16 cellular contexts compared by ENCODE assay signal in genomic region chr3:172647823-172648222, GRCh38.
DNase-seq lines count a peak whose midpoint lies in the region; ATAC-seq, FAIRE-seq and TF ChIP-seq lines count a peak whose summit lies in the region.
"Had no signal": no experiment of that assay in that cellular context is flagged by ENCODE, and none has a peak within 500 bp of the region (broad histone marks: within the 10 kb centered on the region; RNA-seq: fewer than 3 reads in every experiment).

No MANE protein-coding gene starts in this region.

- no peak overlapping the region for H3K9ac ChIP-seq in HepG2 (ENCODE audit: insufficient read depth, low read depth, low read length)
- H3K9ac ChIP-seq in SK-N-SH, result no peak overlapping the region

- no peak for DNase-seq in right lobe of liver
- DNase-seq in HepG2 (ENCODE audit: low spot score), result no peak
- peak; percentile 28 for DNase-seq in NCI-H446 treated with DMSO at 0.1 percent for 48 hours (lab: John Stamatoyannopoulos, UW)
- peak; percentile 7 for DNase-seq in esophagus muscularis mucosa (ENCODE audit: extremely low spot score)
- no peak for DNase-seq in SK-N-SH
- DNase-seq: activated CD4-positive, alpha-beta T cell treated with anti-CD3 and anti-CD28 coated beads for 48 hours; anterior cingulate cortex; NCI-H1694 treated with DMSO at 0.1 percent for 48 hours; T-helper 17 cell; tibial artery had no signal

- H3K4me2 ChIP-seq in HepG2 (ENCODE audit: low read depth, low read length) (no peak overlapping the region), SK-N-SH (no peak overlapping the region)

- peak; percentile 54 to 78 (median 74) for ATAC-seq in right lobe of liver
- ATAC-seq in HepG2, result no peak
- ATAC-seq in HG03457 (IDR thresholded peaks at IDR 0.05; ENCODE audit: unreplicated experiment), result no peak
- no peak for ATAC-seq in HG03039 (IDR thresholded peaks at IDR 0.05; ENCODE audit: unreplicated experiment)
- no peak for ATAC-seq in GM21737 (IDR thresholded peaks at IDR 0.05; ENCODE audit: unreplicated experiment)
- ATAC-seq: activated T-helper 17 cell treated with anti-CD3 and anti-CD28 coated beads, Interleukin-2, amount 50 U/mL, for 72 hours; K562; Panc1; T-helper 17 cell had no signal

- BruUV-seq in HepG2 (replicated peaks; lab: Mats Ljungman, UMichigan), result no TSS peak

- POLR2A ChIA-PET in HepG2 (lab: Yijun Ruan, JAX), result no interaction called here
- POLR2A ChIA-PET in SK-N-SH (lab: Yijun Ruan, JAX), result no interaction called here

- TF ChIP-seq EP300 in HepG2 (IDR thresholded peaks at IDR 0.05; ENCODE audit: low read depth in 2 of 2, low read length in 2 of 2) (no peak), HepG2 (CRISPR knock-in tag; IDR thresholded peaks at IDR 0.05; ENCODE audit: borderline replicate concordance) (no peak), esophagus muscularis mucosa (IDR thresholded peaks at IDR 0.05) (no peak), SK-N-SH (IDR thresholded peaks at IDR 0.05; ENCODE audit: borderline replicate concordance in 1 of 2, low read depth in 1 of 2, low read length in 1 of 2) (no peak)

- in situ Hi-C loops in HepG2 (cut with HindIII; ENCODE audit: extremely low pct_ligation_motif_present, low pct_unique_long_range_greater_than_20kb), result no loop called here

- H3F3A ChIP-seq in SK-N-SH (replicated peaks; ENCODE audit: insufficient read depth), result peaks cover 5% of the 10 kb centered on the region

- H3K9me3 ChIP-seq in right lobe of liver, result no peaks in the 10 kb centered on the region
- no peaks in the 10 kb centered on the region for H3K9me3 ChIP-seq in HepG2 (ENCODE audit: low read length)
- H3K9me3 ChIP-seq in esophagus muscularis mucosa, result no peaks in the 10 kb centered on the region
- H3K9me3 ChIP-seq in SK-N-SH, result no peaks in the 10 kb centered on the region
- H3K9me3 ChIP-seq: tibial artery had no signal

- no peaks in the 10 kb centered on the region for H3K9me2 ChIP-seq in SK-N-SH

- H3K4me3 ChIP-seq in right lobe of liver (no peak overlapping the region), HepG2 (replicated peaks in 1 of 3; ENCODE audit: insufficient read depth in 1 of 3, low read depth in 2 of 3, low read length in 3 of 3) (no peak overlapping the region), esophagus muscularis mucosa (no peak overlapping the region), SK-N-SH (ENCODE audit: low read depth in 2 of 2, low read length in 1 of 2) (no peak overlapping the region)
- H3K4me3 ChIP-seq: K562, tibial artery had no signal

- intact Hi-C loops in right lobe of liver (cut with DNase I), result no loop called here
- intact Hi-C loops in HepG2 (cut with micrococcal nuclease; ENCODE audit: unreplicated experiment), result no loop called here
- intact Hi-C loops in esophagus muscularis mucosa (cut with DNase I), result no loop called here

- H3K79me2 ChIP-seq in HepG2 (ENCODE audit: insufficient read depth, low read length) (no peaks in the 10 kb centered on the region), SK-N-SH (ENCODE audit: insufficient read depth) (peaks cover 4% of the 10 kb centered on the region; the same call in 1 of the 2 replicates)

- H3K4me1 ChIP-seq in right lobe of liver (peaks cover 0 to 6% (median 0%) of the 10 kb centered on the region in 4 donors), HepG2 (ENCODE audit: insufficient read depth, low read length) (no peaks in the 10 kb centered on the region), esophagus muscularis mucosa (peaks cover 21 to 43% (median 42%) of the 10 kb centered on the region in 4 donors), SK-N-SH (ENCODE audit: control insufficient read depth in 1 of 2, insufficient read depth in 2 of 2, low read depth in 1 of 2, low read length in 1 of 2) (peaks cover 3 to 5% of the 10 kb centered on the region in 2 experiments; a peak in 3 of 4 replicates)

- H4K20me1 ChIP-seq in HepG2 (ENCODE audit: insufficient read depth, low read length) (no peaks in the 10 kb centered on the region; the same call in 1 of the 2 replicates), SK-N-SH (ENCODE audit: insufficient read depth) (no peaks in the 10 kb centered on the region)

- H2AFZ ChIP-seq in HepG2 (ENCODE audit: low read length) (no peak overlapping the region), SK-N-SH (ENCODE audit: low read depth) (no peak overlapping the region)

- TF ChIP-seq CTCF in right lobe of liver (IDR thresholded peaks at IDR 0.05) (no peak), HepG2 (CRISPR knock-in tag; IDR thresholded peaks at IDR 0.05) (no peak), esophagus muscularis mucosa (IDR thresholded peaks at IDR 0.05) (no peak), SK-N-SH (IDR thresholded peaks at IDR 0.05) (no peak)

- 70% methylated on average over 7 of the region's 14 CpGs for WGBS in right lobe of liver (ENCODE audit: insufficient coverage, low coverage, low lambda C conversion rate, missing lambda C conversion rate)
- 90% methylated on average over 14 of the region's 14 CpGs for WGBS in HepG2 (ENCODE audit: low lambda C conversion rate)
- WGBS in esophagus muscularis mucosa, result 86% methylated on average over 14 of the region's 14 CpGs
- 93% methylated on average over 14 of the region's 14 CpGs for WGBS in SK-N-SH (ENCODE audit: low lambda C conversion rate)

- H3K36me3 ChIP-seq in right lobe of liver (no peaks in the 10 kb centered on the region), HepG2 (replicated peaks in 1 of 2; ENCODE audit: control insufficient read depth in 1 of 2, insufficient read depth in 2 of 2, low read length in 2 of 2) (peaks cover 6 to 19% of the 10 kb centered on the region in 2 experiments; a peak in 3 of 5 replicates), esophagus muscularis mucosa (peaks cover 0 to 20% (median 11%) of the 10 kb centered on the region in 4 donors), SK-N-SH (replicated peaks in 1 of 2; ENCODE audit: control insufficient read depth in 1 of 2, insufficient read depth in 2 of 2, low read length in 1 of 2) (peaks cover 0 to 4% of the 10 kb centered on the region in 2 experiments)

- no peak for TF ChIP-seq RAD21 in HepG2 (CRISPR knock-in tag; IDR thresholded peaks at IDR 0.05)
- no peak for TF ChIP-seq RAD21 in SK-N-SH (IDR thresholded peaks at IDR 0.05; ENCODE audit: low read length)

- H3K27me3 ChIP-seq in right lobe of liver (no peaks in the 10 kb centered on the region), HepG2 (ENCODE audit: control insufficient read depth in 1 of 2, insufficient read depth in 2 of 2, low read length in 2 of 2) (no peaks in the 10 kb centered on the region), esophagus muscularis mucosa (no peaks in the 10 kb centered on the region), SK-N-SH (ENCODE audit: insufficient read depth) (no peaks in the 10 kb centered on the region)
- H3K27me3 ChIP-seq: tibial artery had no signal

- CTCF ChIA-PET in HepG2 (lab: Yijun Ruan, JAX; ENCODE audit: low intra/inter-chr PET ratio, low total read pairs), result no interaction called here
- CTCF ChIA-PET in SK-N-SH (lab: Yijun Ruan, JAX), result interaction anchor here (1.3 kb wide), 1 partner anchor 19 kb away, joined by 4 read pairs; no protein-coding TSS in a partner anchor

- no peak overlapping the region for H3K27ac ChIP-seq in right lobe of liver
- H3K27ac ChIP-seq in HepG2 (ENCODE audit: extremely low read length, insufficient read depth, low read length), result no peak overlapping the region
- peak overlapping the region in 3 of 4 donors; percentile 39 to 66 (median 62) for H3K27ac ChIP-seq in esophagus muscularis mucosa (replicated peaks in 1 of 4)
- no peak overlapping the region for H3K27ac ChIP-seq in SK-N-SH (ENCODE audit: low read depth in 2 of 2, low read length in 1 of 2)
- H3K27ac ChIP-seq: tibial artery had no signal

- no peak for FAIRE-seq in HepG2 (lab: Jason Lieb, UNC)
- FAIRE-seq: K562 had no signal

- TF ChIP-seq POLR2A in right lobe of liver (IDR thresholded peaks at IDR 0.05), result no peak
- TF ChIP-seq POLR2A in HepG2 (IDR thresholded peaks at IDR 0.05; ENCODE audit: insufficient read depth in 1 of 2, low read depth in 2 of 2, low read length in 2 of 2), result no peak
- TF ChIP-seq POLR2A in esophagus muscularis mucosa (IDR thresholded peaks at IDR 0.05; ENCODE audit: low read depth), result no peak

TF ChIP-seq in HepG2, 621 proteins besides CTCF, POLR2A, EP300 and RAD21 (continues in another document):
- no peak for TF ChIP-seq RORA (CRISPR knock-in tag; IDR thresholded peaks at IDR 0.05)
- no peak for TF ChIP-seq ZBTB20 (CRISPR knock-in tag; IDR thresholded peaks at IDR 0.05; ENCODE audit: borderline replicate concordance, low read depth)
- TF ChIP-seq SETDB1 (CRISPR knock-in tag; IDR thresholded peaks at IDR 0.05; ENCODE audit: borderline replicate concordance), result no peak
- TF ChIP-seq CBX2 (IDR thresholded peaks at IDR 0.05; ENCODE audit: low read depth, low read length), result no peak
- TF ChIP-seq CBX2 (CRISPR knock-in tag; IDR thresholded peaks at IDR 0.05; ENCODE audit: low read depth), result no peak
- TF ChIP-seq RELA (CRISPR knock-in tag; IDR thresholded peaks at IDR 0.05), result no peak

TF ChIP-seq in SK-N-SH, 30 proteins besides CTCF, POLR2A, EP300 and RAD21:
- no peak for TF ChIP-seq FOXJ3 (CRISPR knock-in tag; IDR thresholded peaks at IDR 0.05)
- TF ChIP-seq TAF1 (IDR thresholded peaks at IDR 0.05; ENCODE audit: borderline replicate concordance, low read depth, low read length), result no peak
- no peak for TF ChIP-seq RFX5 (IDR thresholded peaks at IDR 0.05; ENCODE audit: low read length)
- no peak for TF ChIP-seq MEF2A (IDR thresholded peaks at IDR 0.05; ENCODE audit: borderline replicate concordance, low read depth)
- TF ChIP-seq ELF1 (IDR thresholded peaks at IDR 0.05), result no peak
- TF ChIP-seq RCOR1 (IDR thresholded peaks at IDR 0.05; ENCODE audit: low read length), result no peak
- no peak for TF ChIP-seq YY1 (IDR thresholded peaks at IDR 0.05; ENCODE audit: low read depth)
- TF ChIP-seq NRF1 (IDR thresholded peaks at IDR 0.05; ENCODE audit: low read depth, low read length), result no peak
- TF ChIP-seq SIN3A (IDR thresholded peaks at IDR 0.05; ENCODE audit: borderline replicate concordance, low read depth, low read length), result no peak
- TF ChIP-seq CHD2 (IDR thresholded peaks at IDR 0.05; ENCODE audit: low read length, partially characterized antibody), result no peak
- TF ChIP-seq USF1 (IDR thresholded peaks at IDR 0.05; ENCODE audit: borderline replicate concordance, low read depth), result no peak
- no peak for TF ChIP-seq MXI1 (IDR thresholded peaks at IDR 0.05; ENCODE audit: low read depth, low read length)
- TF ChIP-seq NFIC (IDR thresholded peaks at IDR 0.05; ENCODE audit: borderline replicate concordance), result no peak

Comparison
In these comparisons a context has a peak if more than half of its experiments do, and no peak if none do; other contexts are left out.
1. ATAC-seq: peak in right lobe of liver (4 of 4); none in HepG2 (single experiment), HG03457 (single experiment), HG03039 (single experiment) and GM21737 (single experiment).
2. DNase-seq: peak in NCI-H446 treated with DMSO at 0.1 percent for 48 hours (single experiment) and esophagus muscularis mucosa (single experiment); none in right lobe of liver (0 of 3), HepG2 (single experiment) and SK-N-SH (single experiment).
3. H3K27ac ChIP-seq: peak in esophagus muscularis mucosa (3 of 4); none in right lobe of liver (0 of 3), HepG2 (single experiment) and SK-N-SH (0 of 2).